9 cellular contexts compared by ENCODE assay signal in genomic region chr2:47310801-47311560, GRCh38. TPM values are rescaled to one million over a fixed set of nuclear protein-coding genes. Genes with fewer than 3 reads are reported as not detected.
DNase-seq lines count a peak whose midpoint lies in the region; ATAC-seq, FAIRE-seq and TF ChIP-seq lines count a peak whose summit lies in the region.
"Had no signal": no experiment of that assay in that cellular context is flagged by ENCODE, and none has a peak within 500 bp of the region (broad histone marks: within the 10 kb centered on the region; RNA-seq: fewer than 3 reads in every experiment).

No MANE protein-coding gene starts in this region.

- no peaks in the 10 kb centered on the region for H3K36me3 ChIP-seq in Peyer's patch
- no peaks in the 10 kb centered on the region for H3K36me3 ChIP-seq in transverse colon

- ATAC-seq in HG02610 (IDR thresholded peaks at IDR 0.05; ENCODE audit: unreplicated experiment): peak; percentile 11
- ATAC-seq: HCT116 had no signal

- in situ Hi-C loops in transverse colon (cut with MboI; ENCODE audit: low pct_ligation_motif_present in 1 of 4, low pct_unique_long_range_greater_than_20kb in 1 of 4, low sequenced_read_pairs in 3 of 4): no loop called here

- no peaks in the 10 kb centered on the region for H3K27me3 ChIP-seq in Peyer's patch
- H3K27me3 ChIP-seq in transverse colon: no peaks in the 10 kb centered on the region

- FAIRE-seq in H54 (lab: Jason Lieb, UNC): no peak

- TF ChIP-seq POLR2A in Peyer's patch (IDR thresholded peaks at IDR 0.05): no peak
- TF ChIP-seq POLR2A in transverse colon (IDR thresholded peaks at IDR 0.05): peak; percentile 22
- TF ChIP-seq POLR2A in H54 (IDR thresholded peaks at IDR 0.05; ENCODE audit: low read depth, low read length): no peak

- intact Hi-C loops in transverse colon (cut with DNase I; ENCODE audit: low total_unique reads): no loop called here

- H3K27ac ChIP-seq in Peyer's patch (peak overlapping the region; percentile 62 to 97 (median 84)), transverse colon (peak overlapping the region; percentile 77 to 86 (median 81))

- H3K4me1 ChIP-seq in Peyer's patch (peaks cover 8 to 32% (median 17%) of the 10 kb centered on the region in 4 donors), transverse colon (peaks cover 28 to 59% (median 35%) of the 10 kb centered on the region in 4 donors)

- TF ChIP-seq EP300 in transverse colon (IDR thresholded peaks at IDR 0.05; ENCODE audit: low read depth): no peak

- H3K4me3 ChIP-seq in GM12875 (ENCODE audit: low read depth, low read length) (peak overlapping the region; percentile 3), Peyer's patch (peak overlapping the region in 1 of 4 donors; percentile 1), transverse colon (no peak overlapping the region)

- 27% methylated on average over 13 of the region's 13 CpGs; no CpG with 5 or more reads in 1 of the 2 donors for WGBS in transverse colon (ENCODE audit: low coverage in 1 of 2), 2 donors

- H3K9me3 ChIP-seq in Peyer's patch (no peaks in the 10 kb centered on the region), transverse colon (no peaks in the 10 kb centered on the region)

- DNase-seq in Peyer's patch: peak in 2 of 3 donors; percentile 71 to 75
- peak; percentile 73 for DNase-seq in islet precursor cell
- DNase-seq in transverse colon: peak; percentile 74
- DNase-seq in H54 (ENCODE audit: insufficient read length, low spot score): no peak
- DNase-seq in HK-2 (ENCODE audit: unreplicated experiment): no peak
- DNase-seq in DMS53 (lab: John Stamatoyannopoulos, UW): no peak

- TF ChIP-seq CTCF in GM12875 (IDR thresholded peaks at IDR 0.05; ENCODE audit: borderline replicate concordance, insufficient read depth, low read depth, low read length) (no peak), Peyer's patch (IDR thresholded peaks at IDR 0.05) (no peak), transverse colon (IDR thresholded peaks at IDR 0.05) (no peak)

RNA-seq across cellular contexts. Expression of gene EPCAM, which starts 58.1 kb away (rescaled TPM):
- total RNA-seq in Peyer's patch: 100 to 1,000 TPM in 3 of 4 donors, 10 to 100 TPM in 1; 62.7 to 969 (median 724) TPM
- 100 to 1,000 TPM; 238 to 988 (median 646) TPM for total RNA-seq in transverse colon

Comparison
In these comparisons a context has a peak if more than half of its experiments do, and no peak if none do; other contexts are left out.
1. DNase-seq: peak in Peyer's patch (2 of 3), islet precursor cell (single experiment) and transverse colon (single experiment); none in H54 (single experiment), HK-2 (single experiment) and DMS53 (single experiment).